1 cellular context compared by ENCODE assay signal in the genomic region with DNA sequence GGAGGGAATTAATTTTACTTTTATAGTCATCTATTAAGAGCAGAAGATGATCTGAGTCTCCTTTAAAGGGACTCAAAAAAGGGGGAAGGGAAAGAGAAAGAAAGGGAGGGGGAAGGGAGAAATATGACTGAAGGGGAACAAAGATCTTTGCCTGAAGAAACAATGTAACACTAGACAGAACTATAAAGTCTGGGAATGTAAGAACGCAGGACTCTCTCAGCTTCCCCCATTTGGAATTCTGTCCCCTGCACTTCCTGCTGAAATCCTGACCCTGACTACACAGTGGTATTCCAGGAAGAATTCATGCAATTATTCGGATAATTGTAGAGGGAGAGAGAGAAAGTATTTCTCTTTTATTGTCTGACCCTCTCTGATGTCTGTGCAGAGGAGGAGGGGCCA.
TF ChIP-seq lines count a peak whose summit lies in the region.

No MANE protein-coding gene starts in this region.

TF ChIP-seq in HEK293, 187 proteins besides CTCF, POLR2A, EP300 and RAD21 (continued from another document):
- TF ChIP-seq ZNF311 (tag by site-specific recombination; IDR thresholded peaks at IDR 0.05; ENCODE audit: borderline replicate concordance) (no peak), ZNF366 (tag by site-specific recombination; conservative IDR thresholded peaks at IDR 0.05) (0 out of 2 replicates have a peak, but pooled peaks have one; percentile 36), ZSCAN30 (tag by site-specific recombination; IDR thresholded peaks at IDR 0.05) (no peak), KLF16 (tag by site-specific recombination; IDR thresholded peaks at IDR 0.05) (peak; percentile 59; the same call in 1 of the 2 replicates), ZNF626 (tag by site-specific recombination; IDR thresholded peaks at IDR 0.05) (no peak), ZBTB7A (tag by site-specific recombination; IDR thresholded peaks at IDR 0.05; ENCODE audit: low read depth) (no peak), ZNF76 (tag by site-specific recombination; IDR thresholded peaks at IDR 0.05; ENCODE audit: borderline replicate concordance, low read depth) (0 out of 2 replicates have a peak, but pooled peaks have one; percentile 26)
